17 cellular contexts compared by ENCODE assay signal in genomic region chr18:5284808-5285207, GRCh38.
"Had no signal": no experiment of that assay in that cellular context is flagged by ENCODE, and none has a peak within 500 bp of the region (broad histone marks: within the 10 kb centered on the region; RNA-seq: fewer than 3 reads in every experiment).

No MANE protein-coding gene starts in this region.

- H3K9me3 Mint-ChIP-seq: natural killer cell treated with Interleukin-12 subunit alpha and Interleukin-12 subunit beta and Interleukin-15 and Interleukin-18, amount 100 ng/mL, for 72 hours had no signal

- H3K36me3 ChIP-seq: uterus had no signal

- ATAC-seq: activated CD8-positive, alpha-beta T cell treated with anti-CD3 and anti-CD28 coated beads for 36 hours; activated T-cell treated with anti-CD3 and anti-CD28 coated beads, Interleukin-2, amount 50 U/mL, for 4 hours; natural killer cell treated with Interleukin-12 subunit alpha and Interleukin-12 subunit beta and Interleukin-15 and Interleukin-18, amount 100 ng/mL, for 72 hours; stimulated activated naive B cell treated with anti-CD40 and anti-IgM and Interleukin-4, amounts not matched to agents 10 μg/mL and 1 μg/mL and 100 μg/mL, for 72 hours; WTC11 had no signal

- H3K4me1 ChIP-seq: tibial artery, uterus had no signal

- DNase-seq: activated CD4-positive, alpha-beta T cell treated with anti-CD3 and anti-CD28 coated beads for 4 hours; activated CD8-positive, alpha-beta T cell treated with anti-CD3 and anti-CD28 coated beads for 36 hours; activated effector memory CD4-positive, alpha-beta T cell treated with Interleukin-2 at 50 U/mL for 16 hours; activated naive CD4-positive, alpha-beta T cell treated with anti-CD3 and anti-CD28 coated beads, Interleukin-2, amount 50 U/mL, for 16 hours; activated T-cell treated with anti-CD3 and anti-CD28 coated beads, Interleukin-2, amount 50 U/mL, for 4 hours; caudate nucleus; effector CD8-positive, alpha-beta T cell; immature natural killer cell; mesendoderm; stimulated activated CD4-positive, alpha-beta T cell treated with anti-CD3 and anti-CD28 coated beads, Interleukin-4, amount 100 ng/mL, for 1 hour; stimulated activated naive B cell treated with anti-CD40 and anti-IgM and Interleukin-4, amounts not matched to agents 10 μg/mL and 1 μg/mL and 100 μg/mL, for 72 hours; T-helper 2 cell; tibial artery; uterus had no signal

- H3K27me3 ChIP-seq: tibial artery, uterus had no signal

- H3K27ac ChIP-seq: coronary artery, tibial artery, uterus had no signal

- H3K4me3 ChIP-seq: coronary artery, tibial artery, uterus had no signal

- H3K27me3 Mint-ChIP-seq: activated CD8-positive, alpha-beta T cell treated with anti-CD3 and anti-CD28 coated beads for 36 hours; natural killer cell treated with Interleukin-12 subunit alpha and Interleukin-12 subunit beta and Interleukin-15 and Interleukin-18, amount 100 ng/mL, for 72 hours; stimulated activated naive B cell treated with anti-CD40 and anti-IgM and Interleukin-4, amounts not matched to agents 10 μg/mL and 1 μg/mL and 100 μg/mL, for 72 hours had no signal

- H3K9me3 ChIP-seq: uterus had no signal

- H3K27ac Mint-ChIP-seq: activated CD8-positive, alpha-beta T cell treated with anti-CD3 and anti-CD28 coated beads for 36 hours; immature natural killer cell; natural killer cell treated with Interleukin-12 subunit alpha and Interleukin-12 subunit beta and Interleukin-15 and Interleukin-18, amount 100 ng/mL, for 72 hours; stimulated activated naive B cell treated with anti-CD40 and anti-IgM and Interleukin-4, amounts not matched to agents 10 μg/mL and 1 μg/mL and 100 μg/mL, for 72 hours; WTC11 had no signal

- H3K4me3 Mint-ChIP-seq: activated CD8-positive, alpha-beta T cell treated with anti-CD3 and anti-CD28 coated beads for 36 hours; activated T-cell treated with anti-CD3 and anti-CD28 coated beads, Interleukin-2, amount 50 U/mL, for 4 hours; immature natural killer cell; natural killer cell treated with Interleukin-12 subunit alpha and Interleukin-12 subunit beta and Interleukin-15 and Interleukin-18, amount 100 ng/mL, for 72 hours; stimulated activated naive B cell treated with anti-CD40 and anti-IgM and Interleukin-4, amounts not matched to agents 10 μg/mL and 1 μg/mL and 100 μg/mL, for 72 hours; WTC11 had no signal
